In genomic region chr1:40384413-40384762, GRCh38 we compare ENCODE assay signal across 8 cellular contexts. TPM values are rescaled to one million over a fixed set of nuclear protein-coding genes. Genes with fewer than 3 reads are reported as not detected.
A peak's percentile ranks its signal among the peaks of the same experiment; 100 is the strongest.
DNase-seq lines count a peak whose midpoint lies in the region; ATAC-seq, FAIRE-seq and TF ChIP-seq lines count a peak whose summit lies in the region.

No MANE protein-coding gene starts in this region.

- H3K9me3 Mint-ChIP-seq in CD4-positive, alpha-beta memory T cell, result no peaks in the 10 kb centered on the region
- no peaks in the 10 kb centered on the region for H3K9me3 Mint-ChIP-seq in astrocyte (ENCODE audit: unreplicated experiment)
- H3K9me3 Mint-ChIP-seq in naive thymus-derived CD8-positive, alpha-beta T cell, result no peaks in the 10 kb centered on the region

- H3K79me2 ChIP-seq in astrocyte (ENCODE audit: insufficient read depth, low read length), result peaks cover 61% of the 10 kb centered on the region

- no peaks in the 10 kb centered on the region for H3K27me3 ChIP-seq in CD4-positive, alpha-beta memory T cell (ENCODE audit: insufficient read depth, low read length)
- H3K27me3 ChIP-seq in astrocyte (ENCODE audit: insufficient read depth, low read length), result no peaks in the 10 kb centered on the region

- H3K4me1 ChIP-seq in CD4-positive, alpha-beta memory T cell (ENCODE audit: insufficient read depth, low read length), result peaks cover 97% of the 10 kb centered on the region
- peaks cover 10% of the 10 kb centered on the region for H3K4me1 ChIP-seq in astrocyte (ENCODE audit: insufficient read depth, low read length)

- POLR2A ChIA-PET in CD4-positive, alpha-beta memory T cell (lab: Charles Lee; ENCODE audit: partially characterized antibody), result interaction anchor here (1.1 to 13.2 kb wide), 10 partner anchors 9 to 223 kb away, joined by 3 to 287 read pairs (median 23); partner anchors contain the start of genes RLF, SMAP2, ZFP69B and ZMPSTE24
- POLR2A ChIA-PET in naive thymus-derived CD8-positive, alpha-beta T cell (lab: Charles Lee), result interaction anchor here (1.2 to 15.9 kb wide), 7 partner anchors 7 to 344 kb away, joined by 3 to 384 read pairs (median 22); partner anchors contain the start of genes CAP1 and SMAP2

- intact Hi-C loops in CD4-positive, alpha-beta memory T cell (cut with micrococcal nuclease), result loop anchor here (2.0 kb wide), 1 partner anchor 344 kb away; the partner anchor contains the start of gene CAP1

- H3K36me3 Mint-ChIP-seq in CD4-positive, alpha-beta memory T cell, result peaks cover 22 to 48% of the 10 kb centered on the region in 2 donors
- peaks cover 10% of the 10 kb centered on the region for H3K36me3 Mint-ChIP-seq in astrocyte (ENCODE audit: low read depth, unreplicated experiment)
- peaks cover 0 to 32% (median 27%) of the 10 kb centered on the region in 3 donors for H3K36me3 Mint-ChIP-seq in naive thymus-derived CD8-positive, alpha-beta T cell

- no peak for DNase-seq in CD4-positive, alpha-beta memory T cell
- DNase-seq in NCI-H1105 (lab: John Stamatoyannopoulos, UW) (peak; percentile 20), astrocyte (ENCODE audit: low read depth) (no peak), SW480 (ENCODE audit: low spot score) (no peak), NCI-H510A treated with DMSO at 0.1 percent for 48 hours (lab: John Stamatoyannopoulos, UW) (no peak)
- no peak for DNase-seq in naive thymus-derived CD8-positive, alpha-beta T cell

- no peaks in the 10 kb centered on the region for H3K9me3 ChIP-seq in CD4-positive, alpha-beta memory T cell (ENCODE audit: control insufficient read depth in 1 of 2, low read length in 2 of 2)
- H3K9me3 ChIP-seq in astrocyte (ENCODE audit: insufficient read depth, low read depth, low read length), result no peaks in the 10 kb centered on the region

- peak overlapping the region; percentile 31 for H3K9ac ChIP-seq in astrocyte (ENCODE audit: low read length)

- FAIRE-seq in astrocyte (lab: Jason Lieb, UNC), result no peak

- H3K4me3 Mint-ChIP-seq in CD4-positive, alpha-beta memory T cell, result peak overlapping the region; percentile 67 to 94 (median 87)
- H3K4me3 Mint-ChIP-seq in astrocyte (ENCODE audit: unreplicated experiment), result no peak overlapping the region
- H3K4me3 Mint-ChIP-seq in naive thymus-derived CD8-positive, alpha-beta T cell, result peak overlapping the region; percentile 76 to 97 (median 85)

- H3K4me3 ChIP-seq in CD4-positive, alpha-beta memory T cell (ENCODE audit: low read length in 2 of 2), result peak overlapping the region; percentile 15 to 45
- no peak overlapping the region for H3K4me3 ChIP-seq in astrocyte (ENCODE audit: insufficient read depth, low read depth, low read length)

- no peaks in the 10 kb centered on the region for H3K27me3 Mint-ChIP-seq in CD4-positive, alpha-beta memory T cell
- no peaks in the 10 kb centered on the region for H3K27me3 Mint-ChIP-seq in astrocyte (ENCODE audit: low read depth, unreplicated experiment)
- no peaks in the 10 kb centered on the region for H3K27me3 Mint-ChIP-seq in naive thymus-derived CD8-positive, alpha-beta T cell

- TF ChIP-seq CTCF in astrocyte (IDR thresholded peaks at IDR 0.05; ENCODE audit: insufficient read depth, low read depth, low read length), result no peak

- H3K4me1 Mint-ChIP-seq in CD4-positive, alpha-beta memory T cell, result peaks cover 67 to 95% (median 82%) of the 10 kb centered on the region in 4 donors
- peaks cover 39% of the 10 kb centered on the region for H3K4me1 Mint-ChIP-seq in astrocyte (ENCODE audit: low read depth, unreplicated experiment)
- H3K4me1 Mint-ChIP-seq in naive thymus-derived CD8-positive, alpha-beta T cell, result peaks cover 46 to 96% (median 80%) of the 10 kb centered on the region in 4 donors

- no peak overlapping the region for H2AFZ ChIP-seq in astrocyte (ENCODE audit: low read depth, low read length)

- no peak for ATAC-seq in naive thymus-derived CD8-positive, alpha-beta T cell
- ATAC-seq in HG02852 (IDR thresholded peaks at IDR 0.05; ENCODE audit: unreplicated experiment), result no peak
- ATAC-seq in GM21717 (IDR thresholded peaks at IDR 0.05; ENCODE audit: unreplicated experiment), result no peak

- peak overlapping the region; percentile 99 for H3K27ac ChIP-seq in CD4-positive, alpha-beta memory T cell (ENCODE audit: low read depth, low read length)
- no peak overlapping the region for H3K27ac ChIP-seq in astrocyte (ENCODE audit: low read depth, low read length)

- CTCF ChIA-PET in CD4-positive, alpha-beta memory T cell (lab: Charles Lee; ENCODE audit: partially characterized antibody), result interaction anchor here (1.2 to 6.6 kb wide), 6 partner anchors 10 to 70 kb away, joined by 3 to 56 read pairs (median 32); partner anchors contain the start of gene SMAP2

- H3K4me2 ChIP-seq in astrocyte (ENCODE audit: low read length), result no peak overlapping the region

- peak overlapping the region; percentile 95 to 100 (median 99) for H3K27ac Mint-ChIP-seq in CD4-positive, alpha-beta memory T cell
- no peak overlapping the region for H3K27ac Mint-ChIP-seq in astrocyte (ENCODE audit: unreplicated experiment)
- H3K27ac Mint-ChIP-seq in naive thymus-derived CD8-positive, alpha-beta T cell, result peak overlapping the region; percentile 97 to 100 (median 99)

- peaks cover 53% of the 10 kb centered on the region for H4K20me1 ChIP-seq in astrocyte (ENCODE audit: insufficient read depth, low read length)

- H3K36me3 ChIP-seq in CD4-positive, alpha-beta memory T cell (ENCODE audit: insufficient read depth, low read length), result no peaks in the 10 kb centered on the region
- no peaks in the 10 kb centered on the region for H3K36me3 ChIP-seq in astrocyte (ENCODE audit: insufficient read depth, low read length)

RNA-seq across cellular contexts. Expression of gene SMAP2, which starts 10.9 kb away (rescaled TPM):
- 100 to 1,000 TPM; 123 TPM for total RNA-seq in CD4-positive, alpha-beta memory T cell
- polyA plus RNA-seq in CD4-positive, alpha-beta memory T cell, result 100 to 1,000 TPM; 258 to 358 TPM
- 16.8 and 18.3 TPM in 2 replicates for total RNA-seq in astrocyte
- 100 to 1,000 TPM; 154 to 160 TPM for total RNA-seq in naive thymus-derived CD8-positive, alpha-beta T cell
- 100 to 1,000 TPM; 297 to 506 (median 298) TPM for polyA plus RNA-seq in naive thymus-derived CD8-positive, alpha-beta T cell
